10 cellular contexts compared by ENCODE assay signal in the genomic region with DNA sequence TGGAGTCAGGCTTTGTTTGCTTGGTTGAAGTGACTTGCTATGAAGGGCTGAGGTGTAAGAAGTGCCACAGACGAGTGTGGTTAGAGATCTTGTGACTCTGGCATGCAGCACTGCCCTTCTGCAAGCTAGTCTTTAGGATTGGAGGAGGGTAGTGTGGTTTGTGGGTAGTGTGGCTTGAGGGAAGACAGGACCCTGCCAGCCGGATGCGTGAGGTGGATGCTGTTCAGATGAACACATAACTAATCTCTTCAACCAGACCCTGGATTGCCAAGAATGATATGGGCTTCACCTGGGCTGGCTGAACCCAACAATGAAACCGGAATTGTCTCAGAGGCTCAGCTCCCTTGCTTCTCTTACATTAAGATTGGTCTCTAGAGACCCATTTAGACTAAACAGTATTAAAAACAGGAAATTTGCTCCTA. TPM values are rescaled to one million over a fixed set of nuclear protein-coding genes. Genes with fewer than 3 reads are reported as not detected.
DNase-seq lines count a peak whose midpoint lies in the region; ATAC-seq and TF ChIP-seq lines count a peak whose summit lies in the region.
"Had no signal": no experiment of that assay in that cellular context is flagged by ENCODE, and none has a peak within 500 bp of the region (broad histone marks: within the 10 kb centered on the region; RNA-seq: fewer than 3 reads in every experiment).

No MANE protein-coding gene starts in this region.

- H2AFZ ChIP-seq in osteoblast (ENCODE audit: low read length): no peak overlapping the region

- H4K20me1 ChIP-seq in osteoblast (ENCODE audit: insufficient read depth, low read length): no peaks in the 10 kb centered on the region

- no peak for ATAC-seq in Right ventricle myocardium inferior

- H3K4me1 ChIP-seq in osteoblast (ENCODE audit: insufficient read depth, low read length): no peaks in the 10 kb centered on the region

- H3K27me3 Mint-ChIP-seq in activated T-helper 2 cell treated with anti-CD3 and anti-CD28 coated beads, Interferon-gamma antibody, Interleukin-2, Interleukin-4, amounts not matched to agents 10 μg/mL and 5 μg/mL and 100 μg/mL, durations not matched to agents 14 hours and 24 hours and 36 hours (ENCODE audit: low read depth): no peaks in the 10 kb centered on the region

- no peak overlapping the region for H3K27ac ChIP-seq in osteoblast (ENCODE audit: low read depth, low read length)
- H3K27ac ChIP-seq: C4-2B had no signal

- H3K79me2 ChIP-seq in osteoblast (ENCODE audit: insufficient read depth, low read length): no peaks in the 10 kb centered on the region

- H3K9me3 ChIP-seq in osteoblast (ENCODE audit: low read depth, low read length): no peaks in the 10 kb centered on the region

- no peak overlapping the region for H3K4me2 ChIP-seq in osteoblast (ENCODE audit: insufficient read depth, low read length)

- TF ChIP-seq CTCF in osteoblast (IDR thresholded peaks at IDR 0.05; ENCODE audit: extremely low read depth, low read depth, low read length): no peak

- H3K4me3 Mint-ChIP-seq in activated T-helper 2 cell treated with anti-CD3 and anti-CD28 coated beads, Interferon-gamma antibody, Interleukin-2, Interleukin-4, amounts not matched to agents 10 μg/mL and 5 μg/mL and 100 μg/mL, durations not matched to agents 14 hours and 24 hours and 36 hours (ENCODE audit: low read depth): peak overlapping the region; percentile 3
- H3K4me3 Mint-ChIP-seq: nephron had no signal

- H3K36me3 ChIP-seq in osteoblast (ENCODE audit: insufficient read depth, low read length): no peaks in the 10 kb centered on the region

- no peaks in the 10 kb centered on the region for H3K9me3 Mint-ChIP-seq in activated T-helper 2 cell treated with anti-CD3 and anti-CD28 coated beads, Interferon-gamma antibody, Interleukin-2, Interleukin-4, amounts not matched to agents 10 μg/mL and 5 μg/mL and 100 μg/mL, durations not matched to agents 14 hours and 24 hours and 36 hours
- H3K9me3 Mint-ChIP-seq: nephron had no signal

- no peak overlapping the region for H3K4me3 ChIP-seq in osteoblast (ENCODE audit: insufficient read depth, low read length)

- intact Hi-C loops in Right ventricle myocardium inferior (cut with DNase I): loop anchor here (5.0 kb wide), 1 partner anchor 39 kb away; no protein-coding TSS in a partner anchor
- intact Hi-C loops in cardiac septum (cut with DNase I): no loop called here
- intact Hi-C loops in activated T-helper 2 cell treated with anti-CD3 and anti-CD28 coated beads, Interferon-gamma antibody, Interleukin-2, Interleukin-4, amounts not matched to agents 10 μg/mL and 5 μg/mL and 100 μg/mL, durations not matched to agents 14 hours and 24 hours and 36 hours (cut with micrococcal nuclease): loop anchor here (2.0 kb wide), 1 partner anchor 33 kb away; a partner anchor contains a TSS

- no peaks in the 10 kb centered on the region for H3K27me3 ChIP-seq in osteoblast (ENCODE audit: insufficient read depth, low read length)

- peaks cover 11% of the 10 kb centered on the region for H3K36me3 Mint-ChIP-seq in activated T-helper 2 cell treated with anti-CD3 and anti-CD28 coated beads, Interferon-gamma antibody, Interleukin-2, Interleukin-4, amounts not matched to agents 10 μg/mL and 5 μg/mL and 100 μg/mL, durations not matched to agents 14 hours and 24 hours and 36 hours (ENCODE audit: low read depth)

- DNase-seq in Right ventricle myocardium inferior (ENCODE audit: missing footprints) (peak; percentile 33), cardiac septum (ENCODE audit: low spot score) (no peak), NCI-H2107 treated with DMSO at 0.1 percent for 48 hours (lab: John Stamatoyannopoulos, UW; ENCODE audit: unreplicated experiment) (peak; percentile 4), osteoblast (ENCODE audit: insufficient read length, low spot score, missing footprints) (peak; percentile 66), globus pallidus (ENCODE audit: low spot score) (no peak), NCI-H524 treated with DMSO at 0.1 percent for 48 hours (lab: John Stamatoyannopoulos, UW) (no peak), NCI-H748 treated with DMSO at 0.1 percent for 48 hours (lab: John Stamatoyannopoulos, UW) (no peak)
- peak; percentile 74 for DNase-seq in activated T-helper 2 cell treated with anti-CD3 and anti-CD28 coated beads, Interferon-gamma antibody, Interleukin-2, Interleukin-4, amounts not matched to agents 10 μg/mL and 5 μg/mL and 100 μg/mL, durations not matched to agents 14 hours and 24 hours and 36 hours (ENCODE audit: low spot score)

- peaks cover 46% of the 10 kb centered on the region for H3K4me1 Mint-ChIP-seq in activated T-helper 2 cell treated with anti-CD3 and anti-CD28 coated beads, Interferon-gamma antibody, Interleukin-2, Interleukin-4, amounts not matched to agents 10 μg/mL and 5 μg/mL and 100 μg/mL, durations not matched to agents 14 hours and 24 hours and 36 hours (ENCODE audit: low read depth)

- H3K27ac Mint-ChIP-seq in activated T-helper 2 cell treated with anti-CD3 and anti-CD28 coated beads, Interferon-gamma antibody, Interleukin-2, Interleukin-4, amounts not matched to agents 10 μg/mL and 5 μg/mL and 100 μg/mL, durations not matched to agents 14 hours and 24 hours and 36 hours: peak overlapping the region; percentile 62

RNA-seq across cellular contexts. Expression of a gene that starts 32.7 kb away (rescaled TPM):
- total RNA-seq in Right ventricle myocardium inferior (7.2 TPM), cardiac septum (9.2 TPM), osteoblast (9.4 and 13.0 TPM in 2 replicates)
- 10.0 and 11.9 TPM in 2 replicates for total RNA-seq in activated T-helper 2 cell treated with anti-CD3 and anti-CD28 coated beads, Interferon-gamma antibody, Interleukin-2, Interleukin-4, amounts not matched to agents 10 μg/mL and 5 μg/mL and 100 μg/mL, durations not matched to agents 14 hours and 24 hours and 36 hours

RNA-seq across cellular contexts. Expression of a gene that starts 59.5 kb away (rescaled TPM):
- 11.7 TPM for total RNA-seq in Right ventricle myocardium inferior
- total RNA-seq in cardiac septum: 14.7 TPM
- 42.9 and 45.5 TPM in 2 replicates for total RNA-seq in activated T-helper 2 cell treated with anti-CD3 and anti-CD28 coated beads, Interferon-gamma antibody, Interleukin-2, Interleukin-4, amounts not matched to agents 10 μg/mL and 5 μg/mL and 100 μg/mL, durations not matched to agents 14 hours and 24 hours and 36 hours
- total RNA-seq in osteoblast: 18.5 and 20.6 TPM in 2 replicates

RNA-seq across cellular contexts. Expression of a gene that starts 59.5 kb away (rescaled TPM):
- total RNA-seq in Right ventricle myocardium inferior (15.1 TPM), cardiac septum (16.9 TPM), osteoblast (16.3 and 17.4 TPM in 2 replicates)
- 21.0 and 22.5 TPM in 2 replicates for total RNA-seq in activated T-helper 2 cell treated with anti-CD3 and anti-CD28 coated beads, Interferon-gamma antibody, Interleukin-2, Interleukin-4, amounts not matched to agents 10 μg/mL and 5 μg/mL and 100 μg/mL, durations not matched to agents 14 hours and 24 hours and 36 hours

Comparison
In these comparisons a context has a peak if more than half of its experiments do, and no peak if none do; other contexts are left out.
1. DNase-seq: peak in Right ventricle myocardium inferior (single experiment), NCI-H2107 treated with DMSO at 0.1 percent for 48 hours (single experiment), activated T-helper 2 cell treated with anti-CD3 and anti-CD28 coated beads, Interferon-gamma antibody, Interleukin-2, Interleukin-4, amounts not matched to agents 10 μg/mL and 5 μg/mL and 100 μg/mL, durations not matched to agents 14 hours and 24 hours and 36 hours (single experiment) and osteoblast (single experiment); none in cardiac septum (single experiment), globus pallidus (single experiment), NCI-H524 treated with DMSO at 0.1 percent for 48 hours (single experiment) and NCI-H748 treated with DMSO at 0.1 percent for 48 hours (single experiment).